In the genomic region with DNA sequence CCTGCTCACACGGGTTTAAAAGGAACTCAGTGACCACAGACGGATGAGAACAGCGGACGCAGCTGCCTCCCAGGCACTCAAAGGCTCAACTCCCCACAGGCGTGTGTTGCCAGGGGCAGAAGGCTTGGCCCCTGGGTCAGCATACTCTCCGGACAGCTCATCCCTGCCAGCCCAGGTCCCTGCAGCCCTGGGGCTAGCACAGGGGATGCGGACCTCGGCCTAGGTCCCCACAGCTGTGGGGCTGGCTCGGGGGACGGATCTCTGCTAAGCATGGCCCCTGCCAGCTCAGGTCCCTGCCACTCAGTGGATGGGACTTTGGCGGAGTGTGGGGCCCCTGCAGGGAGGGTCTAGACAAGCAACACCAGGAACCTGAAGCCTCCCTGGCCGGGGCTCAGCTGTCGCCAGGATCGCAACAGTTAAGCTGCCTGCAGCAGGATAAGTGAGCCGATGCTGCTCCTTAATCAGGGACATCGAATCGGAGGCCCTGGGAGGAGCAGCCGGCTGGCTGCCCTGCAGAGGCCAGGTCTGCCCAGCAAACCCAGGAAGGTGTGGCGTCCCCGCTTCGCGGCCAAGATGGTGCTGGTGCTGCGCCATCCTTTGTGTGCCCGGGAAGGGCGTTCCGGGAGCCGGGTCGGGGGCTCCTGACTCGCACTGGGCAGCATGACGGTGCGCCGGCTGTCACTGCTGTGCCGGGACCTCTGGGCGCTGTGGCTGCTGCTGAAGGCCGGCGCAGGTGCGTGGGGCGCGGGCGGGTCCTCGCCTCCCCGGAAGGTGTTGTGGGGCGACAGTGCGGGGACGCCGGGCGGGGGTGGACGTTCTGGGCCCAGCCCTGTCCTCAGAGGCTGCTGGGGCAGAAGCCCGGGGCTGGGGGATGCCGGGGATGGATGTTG, we compare ENCODE assay signal across 8 cellular contexts. TPM values are rescaled to one million over a fixed set of nuclear protein-coding genes. Genes with fewer than 3 reads are reported as not detected.
DNase-seq lines count a peak whose midpoint lies in the region; ATAC-seq and TF ChIP-seq lines count a peak whose summit lies in the region.

No MANE protein-coding gene starts in this region.

- no peak for ATAC-seq in HG02970 (IDR thresholded peaks at IDR 0.05; ENCODE audit: low FRiP score, unreplicated experiment)
- no peak for ATAC-seq in HG03460 (IDR thresholded peaks at IDR 0.05; ENCODE audit: unreplicated experiment)
- ATAC-seq in natural killer cell = no peak

- H3K4me1 Mint-ChIP-seq in T-helper 2 cell treated with Interferon-gamma antibody and Interleukin-4, amounts not matched to agents 5 μg/mL and 100 μg/mL, for 36 hours (ENCODE audit: low read depth) = no peaks in the 10 kb centered on the region
- peaks cover 6% of the 10 kb centered on the region in 2 donors for H3K4me1 Mint-ChIP-seq in natural killer cell

- no peaks in the 10 kb centered on the region for H3K36me3 Mint-ChIP-seq in T-helper 2 cell treated with Interferon-gamma antibody and Interleukin-4, amounts not matched to agents 5 μg/mL and 100 μg/mL, for 36 hours (ENCODE audit: low read depth)
- H3K36me3 Mint-ChIP-seq in natural killer cell = no peaks in the 10 kb centered on the region

- no peak for TF ChIP-seq CTCF in natural killer cell (IDR thresholded peaks at IDR 0.05)

- H3K27ac Mint-ChIP-seq in T-helper 2 cell treated with Interferon-gamma antibody and Interleukin-4, amounts not matched to agents 5 μg/mL and 100 μg/mL, for 36 hours = no peak overlapping the region
- no peak overlapping the region for H3K27ac Mint-ChIP-seq in natural killer cell

- H3K4me1 ChIP-seq in esophagus (ENCODE audit: control insufficient read depth in 2 of 2, insufficient read depth in 2 of 2, low read length in 1 of 2) = peaks cover 2 to 22% of the 10 kb centered on the region in 2 donors

- H3K4me3 Mint-ChIP-seq in T-helper 2 cell treated with Interferon-gamma antibody and Interleukin-4, amounts not matched to agents 5 μg/mL and 100 μg/mL, for 36 hours = no peak overlapping the region
- H3K4me3 Mint-ChIP-seq in natural killer cell = no peak overlapping the region

- H3K27ac ChIP-seq in esophagus (ENCODE audit: low read depth in 2 of 2, low read length in 1 of 2) = no peak overlapping the region

- peaks cover 0 to 2% of the 10 kb centered on the region in 2 donors for H3K36me3 ChIP-seq in esophagus (ENCODE audit: control insufficient read depth in 2 of 2, insufficient read depth in 2 of 2, low read length in 1 of 2)

- H3K27me3 ChIP-seq in esophagus (ENCODE audit: control insufficient read depth in 1 of 2, insufficient read depth in 2 of 2, low read length in 2 of 2) = no peaks in the 10 kb centered on the region

- peaks cover 3% of the 10 kb centered on the region for H3K27me3 Mint-ChIP-seq in T-helper 2 cell treated with Interferon-gamma antibody and Interleukin-4, amounts not matched to agents 5 μg/mL and 100 μg/mL, for 36 hours (ENCODE audit: low read depth)
- peaks cover 18 to 23% of the 10 kb centered on the region in 2 donors for H3K27me3 Mint-ChIP-seq in natural killer cell (ENCODE audit: low read depth in 2 of 2)

- peak overlapping the region; percentile 20 to 28 for H3K4me3 ChIP-seq in esophagus (ENCODE audit: low read depth in 1 of 2, low read length in 2 of 2)

- H3K9me3 ChIP-seq in esophagus (ENCODE audit: control insufficient read depth in 2 of 2, insufficient read depth in 1 of 2, low read depth in 1 of 2, low read length in 1 of 2) = no peaks in the 10 kb centered on the region

- intact Hi-C loops in natural killer cell (cut with micrococcal nuclease) = no loop called here

- 17 to 21% methylated on average over 50 of the region's 50 CpGs for whole genome bisulfite sequencing in esophagus, 2 donors

- peak; percentile 100 for DNase-seq in DMS79 (lab: John Stamatoyannopoulos, UW)
- peak; percentile 90 for DNase-seq in NCI-H2171 treated with DMSO at 0.1 percent for 48 hours (lab: John Stamatoyannopoulos, UW)
- peak; percentile 54 for DNase-seq in occipital lobe (lab: John Stamatoyannopoulos, UW)
- no peak for DNase-seq in T-helper 2 cell treated with Interferon-gamma antibody and Interleukin-4, amounts not matched to agents 5 μg/mL and 100 μg/mL, for 36 hours (ENCODE audit: low spot score)
- no peak for DNase-seq in natural killer cell

- H3K9me3 Mint-ChIP-seq in T-helper 2 cell treated with Interferon-gamma antibody and Interleukin-4, amounts not matched to agents 5 μg/mL and 100 μg/mL, for 36 hours = no peaks in the 10 kb centered on the region
- H3K9me3 Mint-ChIP-seq in natural killer cell = peaks cover 0 to 3% of the 10 kb centered on the region in 2 donors

RNA-seq across cellular contexts. Expression of a gene that starts 32.5 kb away (rescaled TPM):
- polyA plus RNA-seq in esophagus = 10 to 100 TPM; 10.9 to 19.4 TPM
- 146 TPM for total RNA-seq in occipital lobe
- 1 to 10 TPM; 1.7 to 3.0 (median 3.0) TPM for total RNA-seq in natural killer cell

Comparison
In these comparisons a context has a peak if more than half of its experiments do, and no peak if none do; other contexts are left out.
1. DNase-seq: peak in DMS79 (single experiment), NCI-H2171 treated with DMSO at 0.1 percent for 48 hours (single experiment) and occipital lobe (single experiment); none in T-helper 2 cell treated with Interferon-gamma antibody and Interleukin-4, amounts not matched to agents 5 μg/mL and 100 μg/mL, for 36 hours (single experiment) and natural killer cell (single experiment).
2. RNA of a gene that starts 32.5 kb away (total RNA-seq): 146 TPM in occipital lobe (single experiment); 1.7 to 3.0 TPM in natural killer cell; every median in the first group is over 10 times any median in the second.